Comparison of ENCODE assay signal across 1 cellular context in the genomic region with DNA sequence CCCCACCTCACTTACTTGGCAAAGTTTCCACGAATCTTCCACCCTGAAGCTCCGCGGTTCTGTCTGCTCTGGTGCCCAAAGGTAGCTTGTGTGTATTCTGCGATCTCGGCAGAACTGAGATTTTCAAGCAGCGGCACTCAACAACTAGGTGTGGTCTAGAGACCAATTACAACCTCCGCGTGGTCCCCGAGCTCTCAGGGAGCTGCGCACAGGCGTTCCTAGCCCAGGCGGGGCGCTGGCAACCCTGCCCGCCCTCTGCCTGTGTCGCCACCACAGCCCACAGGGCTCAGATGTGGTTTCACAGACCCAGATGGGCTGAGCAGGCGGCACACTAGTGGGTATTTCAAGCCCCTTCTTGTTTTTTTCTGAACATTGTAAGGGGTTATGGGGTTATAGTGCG.
TF ChIP-seq lines count a peak whose summit lies in the region.

No MANE protein-coding gene starts in this region.

TF ChIP-seq in GM23338, 12 proteins besides CTCF, POLR2A, EP300 and RAD21:
- TF ChIP-seq EZH2 (IDR thresholded peaks at IDR 0.05; ENCODE audit: low read depth, unreplicated experiment) (no peak), CREB1 (CRISPR knock-in tag; IDR thresholded peaks at IDR 0.05; ENCODE audit: low read depth) (no peak), NANOG (IDR thresholded peaks at IDR 0.05; ENCODE audit: borderline replicate concordance) (no peak), ZNF331 (CRISPR knock-in tag; IDR thresholded peaks at IDR 0.05; ENCODE audit: low read depth) (no peak), ZNF114 (CRISPR knock-in tag; IDR thresholded peaks at IDR 0.05) (no peak), JUNB (IDR thresholded peaks at IDR 0.05; ENCODE audit: unreplicated experiment) (no peak), STAT1 (IDR thresholded peaks at IDR 0.05; ENCODE audit: unreplicated experiment) (no peak), EZH2phosphoT487 (IDR thresholded peaks at IDR 0.05; ENCODE audit: unreplicated experiment) (no peak), POLR2AphosphoS5 (IDR thresholded peaks at IDR 0.05; ENCODE audit: low read depth) (no peak)
- TF ChIP-seq, protein P1, sequence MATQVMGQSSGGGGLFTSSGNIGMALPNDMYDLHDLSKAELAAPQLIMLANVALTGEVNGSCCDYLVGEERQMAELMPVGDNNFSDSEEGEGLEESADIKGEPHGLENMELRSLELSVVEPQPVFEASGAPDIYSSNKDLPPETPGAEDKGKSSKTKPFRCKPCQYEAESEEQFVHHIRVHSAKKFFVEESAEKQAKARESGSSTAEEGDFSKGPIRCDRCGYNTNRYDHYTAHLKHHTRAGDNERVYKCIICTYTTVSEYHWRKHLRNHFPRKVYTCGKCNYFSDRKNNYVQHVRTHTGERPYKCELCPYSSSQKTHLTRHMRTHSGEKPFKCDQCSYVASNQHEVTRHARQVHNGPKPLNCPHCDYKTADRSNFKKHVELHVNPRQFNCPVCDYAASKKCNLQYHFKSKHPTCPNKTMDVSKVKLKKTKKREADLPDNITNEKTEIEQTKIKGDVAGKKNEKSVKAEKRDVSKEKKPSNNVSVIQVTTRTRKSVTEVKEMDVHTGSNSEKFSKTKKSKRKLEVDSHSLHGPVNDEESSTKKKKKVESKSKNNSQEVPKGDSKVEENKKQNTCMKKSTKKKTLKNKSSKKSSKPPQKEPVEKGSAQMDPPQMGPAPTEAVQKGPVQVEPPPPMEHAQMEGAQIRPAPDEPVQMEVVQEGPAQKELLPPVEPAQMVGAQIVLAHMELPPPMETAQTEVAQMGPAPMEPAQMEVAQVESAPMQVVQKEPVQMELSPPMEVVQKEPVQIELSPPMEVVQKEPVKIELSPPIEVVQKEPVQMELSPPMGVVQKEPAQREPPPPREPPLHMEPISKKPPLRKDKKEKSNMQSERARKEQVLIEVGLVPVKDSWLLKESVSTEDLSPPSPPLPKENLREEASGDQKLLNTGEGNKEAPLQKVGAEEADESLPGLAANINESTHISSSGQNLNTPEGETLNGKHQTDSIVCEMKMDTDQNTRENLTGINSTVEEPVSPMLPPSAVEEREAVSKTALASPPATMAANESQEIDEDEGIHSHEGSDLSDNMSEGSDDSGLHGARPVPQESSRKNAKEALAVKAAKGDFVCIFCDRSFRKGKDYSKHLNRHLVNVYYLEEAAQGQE (IDR thresholded peaks at IDR 0.05; ENCODE audit: unreplicated experiment), result no peak
- TF ChIP-seq, protein P2, sequence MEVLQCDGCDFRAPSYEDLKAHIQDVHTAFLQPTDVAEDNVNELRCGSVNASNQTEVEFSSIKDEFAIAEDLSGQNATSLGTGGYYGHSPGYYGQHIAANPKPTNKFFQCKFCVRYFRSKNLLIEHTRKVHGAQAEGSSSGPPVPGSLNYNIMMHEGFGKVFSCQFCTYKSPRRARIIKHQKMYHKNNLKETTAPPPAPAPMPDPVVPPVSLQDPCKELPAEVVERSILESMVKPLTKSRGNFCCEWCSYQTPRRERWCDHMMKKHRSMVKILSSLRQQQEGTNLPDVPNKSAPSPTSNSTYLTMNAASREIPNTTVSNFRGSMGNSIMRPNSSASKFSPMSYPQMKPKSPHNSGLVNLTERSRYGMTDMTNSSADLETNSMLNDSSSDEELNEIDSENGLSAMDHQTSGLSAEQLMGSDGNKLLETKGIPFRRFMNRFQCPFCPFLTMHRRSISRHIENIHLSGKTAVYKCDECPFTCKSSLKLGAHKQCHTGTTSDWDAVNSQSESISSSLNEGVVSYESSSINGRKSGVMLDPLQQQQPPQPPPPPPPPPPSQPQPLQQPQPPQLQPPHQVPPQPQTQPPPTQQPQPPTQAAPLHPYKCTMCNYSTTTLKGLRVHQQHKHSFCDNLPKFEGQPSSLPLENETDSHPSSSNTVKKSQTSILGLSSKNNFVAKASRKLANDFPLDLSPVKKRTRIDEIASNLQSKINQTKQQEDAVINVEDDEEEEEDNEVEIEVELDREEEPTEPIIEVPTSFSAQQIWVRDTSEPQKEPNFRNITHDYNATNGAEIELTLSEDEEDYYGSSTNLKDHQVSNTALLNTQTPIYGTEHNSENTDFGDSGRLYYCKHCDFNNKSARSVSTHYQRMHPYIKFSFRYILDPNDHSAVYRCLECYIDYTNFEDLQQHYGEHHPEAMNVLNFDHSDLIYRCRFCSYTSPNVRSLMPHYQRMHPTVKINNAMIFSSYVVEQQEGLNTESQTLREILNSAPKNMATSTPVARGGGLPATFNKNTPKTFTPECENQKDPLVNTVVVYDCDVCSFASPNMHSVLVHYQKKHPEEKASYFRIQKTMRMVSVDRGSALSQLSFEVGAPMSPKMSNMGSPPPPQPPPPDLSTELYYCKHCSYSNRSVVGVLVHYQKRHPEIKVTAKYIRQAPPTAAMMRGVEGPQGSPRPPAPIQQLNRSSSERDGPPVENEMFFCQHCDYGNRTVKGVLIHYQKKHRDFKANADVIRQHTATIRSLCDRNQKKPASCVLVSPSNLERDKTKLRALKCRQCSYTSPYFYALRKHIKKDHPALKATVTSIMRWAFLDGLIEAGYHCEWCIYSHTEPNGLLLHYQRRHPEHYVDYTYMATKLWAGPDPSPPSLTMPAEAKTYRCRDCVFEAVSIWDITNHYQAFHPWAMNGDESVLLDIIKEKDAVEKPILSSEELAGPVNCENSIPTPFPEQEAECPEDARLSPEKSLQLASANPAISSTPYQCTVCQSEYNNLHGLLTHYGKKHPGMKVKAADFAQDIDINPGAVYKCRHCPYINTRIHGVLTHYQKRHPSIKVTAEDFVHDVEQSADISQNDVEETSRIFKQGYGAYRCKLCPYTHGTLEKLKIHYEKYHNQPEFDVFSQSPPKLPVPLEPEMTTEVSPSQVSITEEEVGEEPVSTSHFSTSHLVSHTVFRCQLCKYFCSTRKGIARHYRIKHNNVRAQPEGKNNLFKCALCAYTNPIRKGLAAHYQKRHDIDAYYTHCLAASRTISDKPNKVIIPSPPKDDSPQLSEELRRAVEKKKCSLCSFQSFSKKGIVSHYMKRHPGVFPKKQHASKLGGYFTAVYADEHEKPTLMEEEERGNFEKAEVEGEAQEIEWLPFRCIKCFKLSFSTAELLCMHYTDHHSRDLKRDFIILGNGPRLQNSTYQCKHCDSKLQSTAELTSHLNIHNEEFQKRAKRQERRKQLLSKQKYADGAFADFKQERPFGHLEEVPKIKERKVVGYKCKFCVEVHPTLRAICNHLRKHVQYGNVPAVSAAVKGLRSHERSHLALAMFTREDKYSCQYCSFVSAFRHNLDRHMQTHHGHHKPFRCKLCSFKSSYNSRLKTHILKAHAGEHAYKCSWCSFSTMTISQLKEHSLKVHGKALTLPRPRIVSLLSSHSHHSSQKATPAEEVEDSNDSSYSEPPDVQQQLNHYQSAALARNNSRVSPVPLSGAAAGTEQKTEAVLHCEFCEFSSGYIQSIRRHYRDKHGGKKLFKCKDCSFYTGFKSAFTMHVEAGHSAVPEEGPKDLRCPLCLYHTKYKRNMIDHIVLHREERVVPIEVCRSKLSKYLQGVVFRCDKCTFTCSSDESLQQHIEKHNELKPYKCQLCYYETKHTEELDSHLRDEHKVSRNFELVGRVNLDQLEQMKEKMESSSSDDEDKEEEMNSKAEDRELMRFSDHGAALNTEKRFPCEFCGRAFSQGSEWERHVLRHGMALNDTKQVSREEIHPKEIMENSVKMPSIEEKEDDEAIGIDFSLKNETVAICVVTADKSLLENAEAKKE (CRISPR knock-in tag; IDR thresholded peaks at IDR 0.05), result no peak
- TF ChIP-seq, protein P3, sequence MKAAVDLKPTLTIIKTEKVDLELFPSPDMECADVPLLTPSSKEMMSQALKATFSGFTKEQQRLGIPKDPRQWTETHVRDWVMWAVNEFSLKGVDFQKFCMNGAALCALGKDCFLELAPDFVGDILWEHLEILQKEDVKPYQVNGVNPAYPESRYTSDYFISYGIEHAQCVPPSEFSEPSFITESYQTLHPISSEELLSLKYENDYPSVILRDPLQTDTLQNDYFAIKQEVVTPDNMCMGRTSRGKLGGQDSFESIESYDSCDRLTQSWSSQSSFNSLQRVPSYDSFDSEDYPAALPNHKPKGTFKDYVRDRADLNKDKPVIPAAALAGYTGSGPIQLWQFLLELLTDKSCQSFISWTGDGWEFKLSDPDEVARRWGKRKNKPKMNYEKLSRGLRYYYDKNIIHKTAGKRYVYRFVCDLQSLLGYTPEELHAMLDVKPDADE (IDR thresholded peaks at IDR 0.05), result no peak
